1 cellular context compared by ENCODE assay signal in the genomic region with DNA sequence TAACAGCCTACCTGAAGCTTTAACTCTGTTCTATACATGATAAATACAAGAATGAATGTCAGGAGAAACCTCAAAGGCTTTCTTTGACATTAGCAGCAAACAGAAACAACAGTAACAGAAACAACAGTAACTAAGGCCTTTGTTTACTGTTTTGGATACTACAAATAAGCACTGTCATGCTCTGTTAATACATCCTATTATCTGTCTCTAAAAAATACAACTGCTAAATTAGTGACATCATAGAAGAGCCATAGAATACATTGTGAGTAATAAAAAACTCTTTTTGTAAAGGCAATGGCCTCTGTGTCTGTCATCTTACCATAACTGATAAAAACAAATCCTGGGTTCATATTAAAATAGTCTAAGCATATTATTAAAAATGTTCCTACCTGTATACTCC.
TF ChIP-seq lines count a peak whose summit lies in the region.

No MANE protein-coding gene starts in this region.

TF ChIP-seq in K562, 482 proteins besides CTCF, POLR2A, EP300 and RAD21:
- TF ChIP-seq, protein P1, sequence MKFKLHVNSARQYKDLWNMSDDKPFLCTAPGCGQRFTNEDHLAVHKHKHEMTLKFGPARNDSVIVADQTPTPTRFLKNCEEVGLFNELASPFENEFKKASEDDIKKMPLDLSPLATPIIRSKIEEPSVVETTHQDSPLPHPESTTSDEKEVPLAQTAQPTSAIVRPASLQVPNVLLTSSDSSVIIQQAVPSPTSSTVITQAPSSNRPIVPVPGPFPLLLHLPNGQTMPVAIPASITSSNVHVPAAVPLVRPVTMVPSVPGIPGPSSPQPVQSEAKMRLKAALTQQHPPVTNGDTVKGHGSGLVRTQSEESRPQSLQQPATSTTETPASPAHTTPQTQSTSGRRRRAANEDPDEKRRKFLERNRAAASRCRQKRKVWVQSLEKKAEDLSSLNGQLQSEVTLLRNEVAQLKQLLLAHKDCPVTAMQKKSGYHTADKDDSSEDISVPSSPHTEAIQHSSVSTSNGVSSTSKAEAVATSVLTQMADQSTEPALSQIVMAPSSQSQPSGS (CRISPR knock-in tag; IDR thresholded peaks at IDR 0.05), result no peak
- TF ChIP-seq, protein P2, sequence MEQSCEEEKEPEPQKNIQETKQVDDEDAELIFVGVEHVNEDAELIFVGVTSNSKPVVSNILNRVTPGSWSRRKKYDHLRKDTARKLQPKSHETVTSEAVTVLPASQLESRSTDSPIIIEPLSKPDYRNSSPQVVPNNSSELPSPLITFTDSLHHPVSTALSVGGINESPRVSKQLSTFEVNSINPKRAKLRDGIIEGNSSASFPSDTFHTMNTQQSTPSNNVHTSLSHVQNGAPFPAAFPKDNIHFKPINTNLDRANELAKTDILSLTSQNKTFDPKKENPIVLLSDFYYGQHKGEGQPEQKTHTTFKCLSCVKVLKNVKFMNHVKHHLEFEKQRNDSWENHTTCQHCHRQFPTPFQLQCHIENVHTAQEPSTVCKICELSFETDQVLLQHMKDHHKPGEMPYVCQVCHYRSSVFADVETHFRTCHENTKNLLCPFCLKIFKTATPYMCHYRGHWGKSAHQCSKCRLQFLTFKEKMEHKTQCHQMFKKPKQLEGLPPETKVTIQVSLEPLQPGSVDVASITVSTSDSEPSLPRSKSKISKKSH (CRISPR knock-in tag; IDR thresholded peaks at IDR 0.05), result no peak
- TF ChIP-seq IRF1 (CRISPR knock-in tag; IDR thresholded peaks at IDR 0.05; ENCODE audit: borderline replicate concordance) (no peak), ZNF592 (IDR thresholded peaks at IDR 0.05) (no peak), NFYB (IDR thresholded peaks at IDR 0.05; ENCODE audit: extremely low read depth, insufficient read length) (no peak), FOXJ2 (tag; IDR thresholded peaks at IDR 0.05) (peak; percentile 95), ESRRB (CRISPR knock-in tag; IDR thresholded peaks at IDR 0.05; ENCODE audit: borderline replicate concordance) (no peak), ZNF717 (CRISPR knock-in tag; IDR thresholded peaks at IDR 0.05) (no peak), ZNF551 (CRISPR knock-in tag; IDR thresholded peaks at IDR 0.05) (no peak), MAFG (tag; conservative IDR thresholded peaks at IDR 0.05) (peak; percentile 43; the same call in 1 of the 2 replicates)
